ENCODE assay signal across 24 cellular contexts in genomic region chr2:10084956-10085851, GRCh38. TPM values are rescaled to one million over a fixed set of nuclear protein-coding genes. Genes with fewer than 3 reads are reported as not detected.
"Had no signal": no experiment of that assay in that cellular context is flagged by ENCODE, and none has a peak within 500 bp of the region (broad histone marks: within the 10 kb centered on the region; RNA-seq: fewer than 3 reads in every experiment).

No MANE protein-coding gene starts in this region.

- FAIRE-seq: astrocyte, colon, islet of Langerhans, TTC549 had no signal

- H3K4me1 ChIP-seq: gastrocnemius medialis had no signal

- H3K36me3 ChIP-seq: breast epithelium, esophagus squamous epithelium, gastrocnemius medialis, left ventricle myocardium inferior, spleen, upper lobe of left lung had no signal

- H3K4me3 Mint-ChIP-seq: activated CD8-positive, alpha-beta T cell treated with anti-CD3 and anti-CD28 coated beads, Interleukin-2, amount 10 ng/mL, durations not matched to agents 7 days and 5 days; activated naive CD4-positive, alpha-beta T cell treated with anti-CD3 and anti-CD28 coated beads, Interleukin-2, amount 50 U/mL, for 24 hours; activated T-helper 1 cell treated with anti-CD3 and anti-CD28 coated beads, Interleukin-12 subunit alpha, Interleukin-12 subunit beta, Interleukin-2, Interleukin-4 antibody, amounts not matched to agents 30 ng/mL and 10 ng/mL and 1 ng/mL, durations not matched to agents 14 hours and 24 hours and 36 hours; central memory CD8-positive, alpha-beta T cell; endodermal cell; natural killer cell treated with Interleukin-12 subunit alpha and Interleukin-12 subunit beta and Interleukin-15 and Interleukin-18, amount 100 ng/mL, for 72 hours; T-cell; T-helper 2 cell treated with Interferon-gamma antibody and Interleukin-4, amounts not matched to agents 5 μg/mL and 100 μg/mL, for 36 hours had no signal

- DNase-seq: activated CD4-positive, alpha-beta T cell treated with anti-CD3 and anti-CD28 coated beads for 1 hour; activated CD4-positive, alpha-beta T cell treated with anti-CD3 and anti-CD28 coated beads, Interleukin-2, amount 50 U/mL, for 1 hour; activated CD8-positive, alpha-beta T cell treated with anti-CD3 and anti-CD28 coated beads, Interleukin-2, amount 10 ng/mL, durations not matched to agents 7 days and 5 days; activated gamma-delta T cell; endodermal cell; esophagus squamous epithelium; gastrocnemius medialis; head of caudate nucleus; left ventricle myocardium inferior; spleen; stimulated activated CD4-positive, alpha-beta T cell treated with anti-CD3 and anti-CD28 coated beads, Interleukin-4, amount 100 ng/mL, for 1 hour; stimulated activated naive CD4-positive, alpha-beta T cell; T-cell; upper lobe of left lung had no signal

- H3K4me3 ChIP-seq: breast epithelium, esophagus squamous epithelium, gastrocnemius medialis, left ventricle myocardium inferior, spleen, upper lobe of left lung had no signal

- ATAC-seq: activated CD8-positive, alpha-beta T cell treated with anti-CD3 and anti-CD28 coated beads, Interleukin-2, amount 10 ng/mL, durations not matched to agents 7 days and 5 days; gastrocnemius medialis; natural killer cell treated with Interleukin-12 subunit alpha and Interleukin-12 subunit beta and Interleukin-15 and Interleukin-18, amount 100 ng/mL, for 72 hours; T-cell had no signal

- H3K27ac ChIP-seq: breast epithelium, esophagus squamous epithelium, gastrocnemius medialis, left ventricle myocardium inferior, spleen, upper lobe of left lung had no signal

- H3K9me3 ChIP-seq: breast epithelium, esophagus squamous epithelium, gastrocnemius medialis, left ventricle myocardium inferior, spleen, upper lobe of left lung had no signal

- H3K27ac Mint-ChIP-seq: activated CD8-positive, alpha-beta T cell treated with anti-CD3 and anti-CD28 coated beads, Interleukin-2, amount 10 ng/mL, durations not matched to agents 7 days and 5 days; activated naive CD4-positive, alpha-beta T cell treated with anti-CD3 and anti-CD28 coated beads, Interleukin-2, amount 50 U/mL, for 24 hours; endodermal cell; natural killer cell treated with Interleukin-12 subunit alpha and Interleukin-12 subunit beta and Interleukin-15 and Interleukin-18, amount 100 ng/mL, for 72 hours; T-helper 2 cell treated with Interferon-gamma antibody and Interleukin-4, amounts not matched to agents 5 μg/mL and 100 μg/mL, for 36 hours had no signal

- H3K4me1 Mint-ChIP-seq: endodermal cell had no signal

- H3K9me3 Mint-ChIP-seq: activated naive CD4-positive, alpha-beta T cell treated with anti-CD3 and anti-CD28 coated beads, Interleukin-2, amount 50 U/mL, for 24 hours; activated T-helper 1 cell treated with anti-CD3 and anti-CD28 coated beads, Interleukin-12 subunit alpha, Interleukin-12 subunit beta, Interleukin-2, Interleukin-4 antibody, amounts not matched to agents 30 ng/mL and 10 ng/mL and 1 ng/mL, durations not matched to agents 14 hours and 24 hours and 36 hours; central memory CD8-positive, alpha-beta T cell; endodermal cell; natural killer cell treated with Interleukin-12 subunit alpha and Interleukin-12 subunit beta and Interleukin-15 and Interleukin-18, amount 100 ng/mL, for 72 hours; T-cell; T-helper 2 cell treated with Interferon-gamma antibody and Interleukin-4, amounts not matched to agents 5 μg/mL and 100 μg/mL, for 36 hours had no signal

- H3K36me3 Mint-ChIP-seq: activated naive CD4-positive, alpha-beta T cell treated with anti-CD3 and anti-CD28 coated beads, Interleukin-2, amount 50 U/mL, for 24 hours; natural killer cell treated with Interleukin-12 subunit alpha and Interleukin-12 subunit beta and Interleukin-15 and Interleukin-18, amount 100 ng/mL, for 72 hours; T-cell had no signal

RNA-seq across cellular contexts. Expression of gene CYS1, which starts 5.0 kb away (rescaled TPM):
- total RNA-seq: T-cell had no signal
